ENCODE assay signal across 11 cellular contexts in the genomic region with DNA sequence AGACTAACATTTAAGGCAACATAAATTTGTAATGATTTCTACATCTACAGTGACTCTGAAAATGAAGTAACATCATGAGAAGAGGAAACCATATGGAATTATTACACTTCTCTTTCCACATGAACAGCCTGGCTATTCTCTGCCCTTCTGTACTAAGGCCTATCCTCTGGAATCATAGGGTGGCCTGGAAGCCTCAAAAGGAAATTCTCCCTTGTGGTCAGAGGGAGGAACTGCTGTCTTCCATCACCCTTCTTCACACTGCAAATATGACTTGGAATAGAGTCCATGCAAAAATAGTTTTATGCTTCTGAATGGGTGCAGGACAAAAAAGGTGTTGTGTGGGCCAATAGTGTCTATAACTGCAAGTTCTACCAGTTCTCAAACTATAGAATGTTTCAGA. TPM values are rescaled to one million over a fixed set of nuclear protein-coding genes. Genes with fewer than 3 reads are reported as not detected.
DNase-seq lines count a peak whose midpoint lies in the region; ATAC-seq, FAIRE-seq and TF ChIP-seq lines count a peak whose summit lies in the region.
"Had no signal": no experiment of that assay in that cellular context is flagged by ENCODE, and none has a peak within 500 bp of the region (broad histone marks: within the 10 kb centered on the region; RNA-seq: fewer than 3 reads in every experiment).

No MANE protein-coding gene starts in this region.

- TF ChIP-seq CTCF in WI38 (IDR thresholded peaks at IDR 0.05; ENCODE audit: low read depth, low read length) (peak; percentile 57), HepG2 (CRISPR knock-in tag; IDR thresholded peaks at IDR 0.05) (peak; percentile 29; the same call in 1 of the 2 replicates)

- H2AFZ ChIP-seq in HepG2 (ENCODE audit: low read length), result no peak overlapping the region

- POLR2A ChIA-PET in HepG2 (lab: Yijun Ruan, JAX), result no interaction called here
- POLR2A ChIA-PET in naive thymus-derived CD8-positive, alpha-beta T cell (lab: Charles Lee), result no interaction called here

- H3K36me3 ChIP-seq in HepG2 (replicated peaks in 1 of 2; ENCODE audit: control insufficient read depth in 1 of 2, insufficient read depth in 2 of 2, low read length in 2 of 2), result no peaks in the 10 kb centered on the region
- H3K36me3 ChIP-seq: Peyer's patch had no signal

- H3K4me3 ChIP-seq in WI38 (ENCODE audit: low read depth, low read length) (no peak overlapping the region), HepG2 (replicated peaks in 1 of 3; ENCODE audit: insufficient read depth in 1 of 3, low read depth in 2 of 3, low read length in 3 of 3) (no peak overlapping the region)
- H3K4me3 ChIP-seq: Peyer's patch had no signal

- ATAC-seq in HG02938 (IDR thresholded peaks at IDR 0.05; ENCODE audit: unreplicated experiment) (peak; percentile 75), HepG2 (peak; percentile 98), HG02840 (IDR thresholded peaks at IDR 0.05; ENCODE audit: low FRiP score, unreplicated experiment) (no peak)
- ATAC-seq in naive thymus-derived CD8-positive, alpha-beta T cell, result no peak

- H3K4me3 Mint-ChIP-seq in naive thymus-derived CD8-positive, alpha-beta T cell, result no peak overlapping the region
- H3K4me3 Mint-ChIP-seq: activated naive CD8-positive, alpha-beta T cell treated with anti-CD3 and anti-CD28 coated beads, Interleukin-2, amount 10 ng/mL, durations not matched to agents 7 days and 5 days; stimulated activated naive CD8-positive, alpha-beta T cell treated with anti-CD3 and anti-CD28 coated beads, Interleukin-15, Interleukin-2, amounts not matched to agents 100 ng/mL and 50 ng/mL, for 24 hours had no signal

- peaks cover 0 to 28% (median 5%) of the 10 kb centered on the region in 9 donors for H3K9me3 Mint-ChIP-seq in naive thymus-derived CD8-positive, alpha-beta T cell
- H3K9me3 Mint-ChIP-seq: stimulated activated naive CD8-positive, alpha-beta T cell treated with anti-CD3 and anti-CD28 coated beads, Interleukin-15, Interleukin-2, amounts not matched to agents 100 ng/mL and 50 ng/mL, for 24 hours had no signal

- H3K4me1 ChIP-seq in HepG2 (ENCODE audit: insufficient read depth, low read length), result no peaks in the 10 kb centered on the region
- H3K4me1 ChIP-seq: Peyer's patch had no signal

- in situ Hi-C loops in HepG2 (cut with HindIII; ENCODE audit: extremely low pct_ligation_motif_present, low pct_unique_long_range_greater_than_20kb), result no loop called here

- no peak overlapping the region for H3K9ac ChIP-seq in HepG2 (ENCODE audit: insufficient read depth, low read depth, low read length)

- H3K4me1 Mint-ChIP-seq in naive thymus-derived CD8-positive, alpha-beta T cell, result no peaks in the 10 kb centered on the region
- H3K4me1 Mint-ChIP-seq: activated naive CD8-positive, alpha-beta T cell treated with anti-CD3 and anti-CD28 coated beads, Interleukin-2, amount 10 ng/mL, durations not matched to agents 7 days and 5 days had no signal

- no TSS peak for BruUV-seq in HepG2 (replicated peaks; lab: Mats Ljungman, UMichigan)

- TF ChIP-seq RAD21 in HepG2 (CRISPR knock-in tag; IDR thresholded peaks at IDR 0.05), result peak; percentile 18; the same call in 1 of the 2 replicates

- FAIRE-seq in HepG2 (lab: Jason Lieb, UNC), result peak; percentile 71

- no peaks in the 10 kb centered on the region for H3K9me3 ChIP-seq in HepG2 (ENCODE audit: low read length)
- H3K9me3 ChIP-seq: Peyer's patch had no signal

- intact Hi-C loops in HepG2 (cut with micrococcal nuclease; ENCODE audit: unreplicated experiment), result no loop called here

- H4K20me1 ChIP-seq in HepG2 (ENCODE audit: insufficient read depth, low read length), result no peaks in the 10 kb centered on the region

- no peak overlapping the region for H3K4me2 ChIP-seq in HepG2 (ENCODE audit: low read depth, low read length)

- CTCF ChIA-PET in HepG2 (lab: Yijun Ruan, JAX; ENCODE audit: low intra/inter-chr PET ratio, low total read pairs), result no interaction called here

- no peak overlapping the region for H3K27ac Mint-ChIP-seq in naive thymus-derived CD8-positive, alpha-beta T cell
- H3K27ac Mint-ChIP-seq: activated naive CD8-positive, alpha-beta T cell treated with anti-CD3 and anti-CD28 coated beads, Interleukin-2, amount 10 ng/mL, durations not matched to agents 7 days and 5 days; stimulated activated naive CD8-positive, alpha-beta T cell treated with anti-CD3 and anti-CD28 coated beads, Interleukin-15, Interleukin-2, amounts not matched to agents 100 ng/mL and 50 ng/mL, for 24 hours had no signal

- TF ChIP-seq POLR2A in HepG2 (IDR thresholded peaks at IDR 0.05; ENCODE audit: insufficient read depth in 1 of 2, low read depth in 2 of 2, low read length in 2 of 2), result no peak

- peaks cover 0 to 3% (median 0%) of the 10 kb centered on the region in 5 donors for H3K27me3 Mint-ChIP-seq in naive thymus-derived CD8-positive, alpha-beta T cell
- H3K27me3 Mint-ChIP-seq: activated naive CD8-positive, alpha-beta T cell treated with anti-CD3 and anti-CD28 coated beads, Interleukin-2, amount 10 ng/mL, durations not matched to agents 7 days and 5 days; stimulated activated naive CD8-positive, alpha-beta T cell treated with anti-CD3 and anti-CD28 coated beads, Interleukin-15, Interleukin-2, amounts not matched to agents 100 ng/mL and 50 ng/mL, for 24 hours had no signal

- TF ChIP-seq EP300 in HepG2 (IDR thresholded peaks at IDR 0.05; ENCODE audit: low read depth in 2 of 2, low read length in 2 of 2) (no peak), HepG2 (CRISPR knock-in tag; IDR thresholded peaks at IDR 0.05; ENCODE audit: borderline replicate concordance) (no peak)

- H3K27ac ChIP-seq in HepG2 (ENCODE audit: extremely low read length, insufficient read depth, low read length), result no peak overlapping the region
- H3K27ac ChIP-seq: Peyer's patch had no signal

- peak; percentile 3 for DNase-seq in DMS 273 treated with DMSO at 0.1 percent for 48 hours (lab: John Stamatoyannopoulos, UW)
- DNase-seq in HepG2 (ENCODE audit: low spot score), result peak; percentile 57
- no peak for DNase-seq in activated T-cell treated with anti-CD3 and anti-CD28 coated beads, Interleukin-2, amount 50 U/mL, for 48 hours
- no peak for DNase-seq in naive thymus-derived CD8-positive, alpha-beta T cell
- DNase-seq in COLO668 (lab: John Stamatoyannopoulos, UW; ENCODE audit: unreplicated experiment), result no peak
- DNase-seq: activated naive CD8-positive, alpha-beta T cell treated with anti-CD3 and anti-CD28 coated beads, Interleukin-2, amount 10 ng/mL, durations not matched to agents 7 days and 5 days; Peyer's patch had no signal

- no peaks in the 10 kb centered on the region for H3K79me2 ChIP-seq in HepG2 (ENCODE audit: insufficient read depth, low read length)

- peaks cover 0 to 4% (median 4%) of the 10 kb centered on the region in 3 donors for H3K36me3 Mint-ChIP-seq in naive thymus-derived CD8-positive, alpha-beta T cell
- H3K36me3 Mint-ChIP-seq: activated naive CD8-positive, alpha-beta T cell treated with anti-CD3 and anti-CD28 coated beads, Interleukin-2, amount 10 ng/mL, durations not matched to agents 7 days and 5 days had no signal

- H3K27me3 ChIP-seq in HepG2 (ENCODE audit: control insufficient read depth in 1 of 2, insufficient read depth in 2 of 2, low read length in 2 of 2), result no peaks in the 10 kb centered on the region; a peak in 1 of 5 replicates
- H3K27me3 ChIP-seq: Peyer's patch had no signal

RNA-seq across cellular contexts. Expression of gene SH3BGRL2, which starts 44.6 kb away (rescaled TPM):
- total RNA-seq in HepG2 (2016; rRNA removed; fragmentation: Illumina TruSeq; extraction: Trizol), result 28.8 and 49.2 TPM in 2 replicates
- total RNA-seq in HepG2 (2016; cell fraction: cytosol; rRNA removed; fragmentation: Illumina TruSeq; extraction: Trizol; ENCODE audit: low read depth), result 2.4 and 2.6 TPM in 2 replicates
- 28.8 and 50.1 TPM in 2 replicates for total RNA-seq in HepG2 (2016; cell fraction: insoluble cytoplasmic fraction; rRNA removed; fragmentation: Illumina TruSeq; extraction: Trizol)
- 18.7 and 20.1 TPM in 2 replicates for total RNA-seq in HepG2 (2016; cell fraction: membrane; rRNA removed; fragmentation: Illumina TruSeq; extraction: Trizol)
- total RNA-seq in HepG2 (2016; cell fraction: nucleus; rRNA removed; fragmentation: Illumina TruSeq; extraction: Trizol), result 21.9 and 24.0 TPM in 2 replicates
- 9.1 and 10.9 TPM in 2 replicates for polyA plus RNA-seq in HepG2 (2011; rRNA removed)
- polyA plus RNA-seq in HepG2 (2011; cell fraction: cytosol; rRNA removed), result 5.4 and 9.9 TPM in 2 replicates
- 3.0 and 3.8 TPM in 2 replicates for polyA plus RNA-seq in HepG2 (2011; cell fraction: nucleus; rRNA removed)
- 14.3 and 18.3 TPM in 2 replicates for polyA plus RNA-seq in HepG2 (2012)
- 2.0 and 2.3 TPM in 2 replicates for polyA plus RNA-seq in HepG2 (2016; cell fraction: cytosol; fragmentation: Illumina TruSeq; extraction: Trizol; ENCODE audit: low read depth)
- polyA plus RNA-seq in HepG2 (2016; cell fraction: insoluble cytoplasmic fraction; fragmentation: Illumina TruSeq; extraction: Trizol; ENCODE audit: low read depth), result 41.2 and 44.0 TPM in 2 replicates
- 9.8 and 9.9 TPM in 2 replicates for polyA plus RNA-seq in HepG2 (2016; cell fraction: membrane; fragmentation: Illumina TruSeq; extraction: Trizol; ENCODE audit: low read depth)
- 22.0 and 22.3 TPM in 2 replicates for polyA plus RNA-seq in HepG2 (2016; cell fraction: nucleus; fragmentation: Illumina TruSeq; extraction: Trizol; ENCODE audit: insufficient read depth, low read depth)
- polyA minus RNA-seq in HepG2 (2011; rRNA and poly(A)+ RNA removed; ENCODE audit: low replicate concordance), result 0.14 and 7.0 TPM in 2 replicates
- polyA minus RNA-seq in HepG2 (2011; cell fraction: cytosol; rRNA and poly(A)+ RNA removed), result 13.6 and 16.5 TPM in 2 replicates
- polyA minus RNA-seq in HepG2 (2011; cell fraction: nucleus; rRNA and poly(A)+ RNA removed), result 16.2 and 18.3 TPM in 2 replicates
- total RNA-seq in naive thymus-derived CD8-positive, alpha-beta T cell, result 10 to 100 TPM; 21.3 to 23.4 TPM
- 1 to 10 TPM; 1.3 to 3.7 (median 2.6) TPM for polyA plus RNA-seq in naive thymus-derived CD8-positive, alpha-beta T cell

RNA-seq across cellular contexts. Expression of gene LCA5, which starts 49.3 kb away (rescaled TPM):
- 4.6 and 7.7 TPM in 2 replicates for total RNA-seq in HepG2 (2016; rRNA removed; fragmentation: Illumina TruSeq; extraction: Trizol)
- 1.9 and 2.0 TPM in 2 replicates for total RNA-seq in HepG2 (2016; cell fraction: cytosol; rRNA removed; fragmentation: Illumina TruSeq; extraction: Trizol; ENCODE audit: low read depth)
- total RNA-seq in HepG2 (2016; cell fraction: insoluble cytoplasmic fraction; rRNA removed; fragmentation: Illumina TruSeq; extraction: Trizol), result 4.0 and 7.6 TPM in 2 replicates
- 2.3 TPM in 2 replicates for total RNA-seq in HepG2 (2016; cell fraction: membrane; rRNA removed; fragmentation: Illumina TruSeq; extraction: Trizol)
- total RNA-seq in HepG2 (2016; cell fraction: nucleus; rRNA removed; fragmentation: Illumina TruSeq; extraction: Trizol), result 7.1 and 7.4 TPM in 2 replicates
- polyA plus RNA-seq in HepG2 (2011; rRNA removed), result 0.56 and 0.84 TPM in 2 replicates
- polyA plus RNA-seq in HepG2 (2011; cell fraction: cytosol; rRNA removed), result 0.28 and 0.45 TPM in 2 replicates
- polyA plus RNA-seq in HepG2 (2011; cell fraction: nucleus; rRNA removed), result 0.48 and 0.57 TPM in 2 replicates
- 1.3 and 1.8 TPM in 2 replicates for polyA plus RNA-seq in HepG2 (2012)
- polyA plus RNA-seq in HepG2 (2016; cell fraction: cytosol; fragmentation: Illumina TruSeq; extraction: Trizol; ENCODE audit: low read depth), result 0.10 TPM in 2 replicates
- polyA plus RNA-seq in HepG2 (2016; cell fraction: insoluble cytoplasmic fraction; fragmentation: Illumina TruSeq; extraction: Trizol; ENCODE audit: low read depth), result 3.7 and 4.7 TPM in 2 replicates
- polyA plus RNA-seq in HepG2 (2016; cell fraction: membrane; fragmentation: Illumina TruSeq; extraction: Trizol; ENCODE audit: low read depth), result 0.31 and 0.45 TPM in 2 replicates
- polyA plus RNA-seq in HepG2 (2016; cell fraction: nucleus; fragmentation: Illumina TruSeq; extraction: Trizol; ENCODE audit: insufficient read depth, low read depth), result 4.2 and 5.1 TPM in 2 replicates
- 0.14 and 0.62 TPM in 2 replicates for polyA minus RNA-seq in HepG2 (2011; rRNA and poly(A)+ RNA removed; ENCODE audit: low replicate concordance)
- 1.2 and 1.7 TPM in 2 replicates for polyA minus RNA-seq in HepG2 (2011; cell fraction: cytosol; rRNA and poly(A)+ RNA removed)
- polyA minus RNA-seq in HepG2 (2011; cell fraction: nucleus; rRNA and poly(A)+ RNA removed), result 5.3 and 6.7 TPM in 2 replicates
- total RNA-seq in naive thymus-derived CD8-positive, alpha-beta T cell, result under 1 TPM; 0.49 to 0.78 TPM
- polyA plus RNA-seq in naive thymus-derived CD8-positive, alpha-beta T cell, result under 1 TPM; 0.05 to 0.32 (median 0.08) TPM

Comparison
In these comparisons a context has a peak if more than half of its experiments do, and no peak if none do; other contexts are left out.
1. DNase-seq: peak in DMS 273 treated with DMSO at 0.1 percent for 48 hours (single experiment) and HepG2 (single experiment); none in activated T-cell treated with anti-CD3 and anti-CD28 coated beads, Interleukin-2, amount 50 U/mL, for 48 hours (0 of 2), naive thymus-derived CD8-positive, alpha-beta T cell (0 of 10) and COLO668 (single experiment).
2. ATAC-seq: peak in HG02938 (single experiment) and HepG2 (single experiment); none in HG02840 (single experiment) and naive thymus-derived CD8-positive, alpha-beta T cell (0 of 2).